In the genomic region with DNA sequence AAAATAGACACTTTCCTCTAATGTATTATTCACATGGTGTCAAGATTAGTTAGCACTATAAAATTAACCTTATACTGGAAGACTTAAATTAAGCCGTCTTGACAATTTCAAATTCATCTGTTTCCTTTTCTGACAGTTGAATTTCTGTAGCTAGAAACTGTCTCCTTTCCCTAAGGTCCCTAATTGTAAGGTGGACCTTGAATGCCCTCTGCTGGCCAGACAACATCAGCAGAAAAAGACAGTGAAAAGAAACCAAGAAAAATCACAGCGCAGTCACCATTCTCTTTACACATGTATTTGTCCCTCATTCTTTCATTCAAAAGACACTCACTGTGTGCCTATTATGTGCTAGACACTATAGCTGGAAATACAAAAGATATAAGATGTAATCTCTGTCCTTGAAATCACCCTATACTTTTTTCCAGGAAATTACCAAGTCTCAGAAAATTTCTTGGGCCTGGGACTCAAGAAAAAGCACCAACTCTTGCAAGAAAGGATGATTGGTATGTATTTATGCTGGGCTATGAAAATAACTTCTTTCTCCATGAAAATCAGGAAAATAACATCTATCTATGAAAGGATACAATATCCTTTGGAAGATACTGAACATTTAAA, we compare ENCODE assay signal across 8 cellular contexts. TPM values are rescaled to one million over a fixed set of nuclear protein-coding genes. Genes with fewer than 3 reads are reported as not detected.
A peak's percentile ranks its signal among the peaks of the same experiment; 100 is the strongest.
DNase-seq lines count a peak whose midpoint lies in the region; FAIRE-seq and TF ChIP-seq lines count a peak whose summit lies in the region.

No MANE protein-coding gene starts in this region.

- DNase-seq in activated CD8-positive, alpha-beta memory T cell treated with anti-CD3 and anti-CD28 coated beads, Interleukin-2, amount 50 U/mL, for 4 hours: peak; percentile 18
- DNase-seq in activated CD8-positive, alpha-beta memory T cell treated with anti-CD3 and anti-CD28 coated beads for 24 hours: no peak
- DNase-seq in H54 (ENCODE audit: insufficient read length, low spot score): peak; percentile 2
- peak; percentile 28 for DNase-seq in NCI-H1092 treated with DMSO at 0.1 percent for 48 hours (lab: John Stamatoyannopoulos, UW)
- DNase-seq in erythroblast (lab: John Stamatoyannopoulos, UW): peak; percentile 21 to 57
- no peak for DNase-seq in posterior vena cava (ENCODE audit: low spot score)

- no peak overlapping the region for H3K9ac ChIP-seq in neural cell (ENCODE audit: low read length)

- H3K79me2 ChIP-seq in neural cell (replicated peaks; ENCODE audit: insufficient read depth, low read length): no peaks in the 10 kb centered on the region

- TF ChIP-seq RAD21 in neural cell (conservative IDR thresholded peaks at IDR 0.05): peak; percentile 82

- intact Hi-C loops in posterior vena cava (cut with DNase I): no loop called here

- no peak overlapping the region for H3K27ac ChIP-seq in neural cell (ENCODE audit: low read length)

- H3F3A ChIP-seq in neural cell (ENCODE audit: insufficient read depth, low read length, poor library complexity, severe bottlenecking): no peaks in the 10 kb centered on the region

- H3K4me2 ChIP-seq in neural cell (ENCODE audit: low read length): no peak overlapping the region

- H4K20me1 ChIP-seq in neural cell (ENCODE audit: insufficient read depth): no peaks in the 10 kb centered on the region

- H3K4me3 ChIP-seq in WI38 (ENCODE audit: low read depth, low read length): no peak overlapping the region
- no peak overlapping the region for H3K4me3 ChIP-seq in neural cell (ENCODE audit: low read length)

- no peaks in the 10 kb centered on the region for H3K9me3 ChIP-seq in neural cell (ENCODE audit: low read length)

- no peak overlapping the region for H2AFZ ChIP-seq in neural cell (ENCODE audit: low read depth, low read length)

- no peaks in the 10 kb centered on the region for H3K36me3 ChIP-seq in neural cell (ENCODE audit: insufficient read depth, low read length)

- TF ChIP-seq CTCF in WI38 (IDR thresholded peaks at IDR 0.05; ENCODE audit: low read depth, low read length): peak; percentile 67
- TF ChIP-seq CTCF in neural cell (IDR thresholded peaks at IDR 0.05; ENCODE audit: poor library complexity, severe bottlenecking): peak; percentile 74

- peak; percentile 84 for FAIRE-seq in H54 (lab: Jason Lieb, UNC)

- no peak for TF ChIP-seq POLR2A in H54 (IDR thresholded peaks at IDR 0.05; ENCODE audit: low read depth, low read length)
- TF ChIP-seq POLR2A in erythroblast (IDR thresholded peaks at IDR 0.05; ENCODE audit: low read length): no peak

- H3K27me3 ChIP-seq in neural cell (ENCODE audit: insufficient read depth, low read depth, low read length): no peaks in the 10 kb centered on the region

- no peaks in the 10 kb centered on the region for H3K9me2 ChIP-seq in neural cell (ENCODE audit: insufficient read depth, low read length)

- no peak for TF ChIP-seq EP300 in neural cell (conservative IDR thresholded peaks at IDR 0.05; ENCODE audit: poor library complexity, severe bottlenecking)

TF ChIP-seq in neural cell, 6 proteins besides CTCF, POLR2A, EP300 and RAD21:
- peak; percentile 84 for TF ChIP-seq SMC3 (conservative IDR thresholded peaks at IDR 0.05; ENCODE audit: poor library complexity)
- no peak for TF ChIP-seq TAF1 (IDR thresholded peaks at IDR 0.05; ENCODE audit: low read depth)

RNA-seq across cellular contexts. Expression of a gene that starts 32.7 kb away (rescaled TPM):
- polyA plus RNA-seq in neural cell: 1.2 and 1.5 TPM in 2 replicates
- 0.46 and 0.49 TPM in 2 replicates for polyA minus RNA-seq in neural cell
- total RNA-seq in posterior vena cava: not detected

RNA-seq across cellular contexts. Expression of a gene that starts 41.0 kb away (rescaled TPM):
- polyA plus RNA-seq in neural cell: not detected in 2 replicates
- not detected in 2 replicates for polyA minus RNA-seq in neural cell
- total RNA-seq in posterior vena cava: not detected

Comparison
In these comparisons a context has a peak if more than half of its experiments do, and no peak if none do; other contexts are left out.
1. DNase-seq: peak in activated CD8-positive, alpha-beta memory T cell treated with anti-CD3 and anti-CD28 coated beads, Interleukin-2, amount 50 U/mL, for 4 hours (single experiment), H54 (single experiment), NCI-H1092 treated with DMSO at 0.1 percent for 48 hours (single experiment) and erythroblast (2 of 2); none in activated CD8-positive, alpha-beta memory T cell treated with anti-CD3 and anti-CD28 coated beads for 24 hours (single experiment) and posterior vena cava (single experiment).